Comparison of ENCODE assay signal across 20 cellular contexts in the genomic region with DNA sequence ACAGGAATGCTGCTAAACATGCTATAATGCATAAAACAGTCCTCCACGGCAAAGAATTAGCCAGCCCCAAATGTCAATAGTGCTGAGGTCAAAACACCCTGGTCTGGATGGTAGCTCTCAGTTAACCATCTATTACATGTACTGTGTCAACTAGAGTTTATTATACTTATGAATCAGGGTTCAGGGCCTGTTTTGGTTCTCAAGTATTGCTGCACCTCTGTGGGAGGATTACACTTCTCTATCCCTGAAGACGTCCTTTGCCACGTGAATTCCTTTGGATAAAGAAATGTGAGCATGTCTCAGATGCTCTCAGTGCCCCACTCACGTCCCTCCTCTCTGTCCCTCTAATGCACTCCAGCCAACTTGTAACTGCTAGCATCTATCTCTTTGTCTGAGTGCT. TPM values are rescaled to one million over a fixed set of nuclear protein-coding genes. Genes with fewer than 3 reads are reported as not detected.
DNase-seq lines count a peak whose midpoint lies in the region; ATAC-seq and TF ChIP-seq lines count a peak whose summit lies in the region.
"Had no signal": no experiment of that assay in that cellular context is flagged by ENCODE, and none has a peak within 500 bp of the region (broad histone marks: within the 10 kb centered on the region; RNA-seq: fewer than 3 reads in every experiment).

No MANE protein-coding gene starts in this region.

- no TSS peak for BruUV-seq in A673 (replicated peaks; lab: Mats Ljungman, UMichigan)

- TF ChIP-seq CTCF in left ventricle myocardium inferior (IDR thresholded peaks at IDR 0.05; ENCODE audit: borderline replicate concordance) (no peak), chondrocyte (IDR thresholded peaks at IDR 0.05) (no peak), sigmoid colon (IDR thresholded peaks at IDR 0.05) (no peak), A673 (conservative IDR thresholded peaks at IDR 0.05; ENCODE audit: low read depth, low read length) (no peak)

- H3K4me1 Mint-ChIP-seq in chondrocyte (ENCODE audit: low read depth): peaks cover 72% of the 10 kb centered on the region

- peak overlapping the region; percentile 75 for H3K27ac Mint-ChIP-seq in chondrocyte (ENCODE audit: unreplicated experiment)

- H3K27me3 ChIP-seq in left ventricle myocardium inferior (ENCODE audit: low read depth) (no peaks in the 10 kb centered on the region), sigmoid colon (no peaks in the 10 kb centered on the region), A673 (replicated peaks; ENCODE audit: insufficient read depth, low read depth, low read length, poor library complexity) (peaks cover 31% of the 10 kb centered on the region)
- H3K27me3 ChIP-seq: BLaER1 treated with 17β-estradiol and CSF1 and Interleukin-3, amounts not matched to agents 10 nM and 100 nM had no signal

- TF ChIP-seq EP300 in sigmoid colon (IDR thresholded peaks at IDR 0.05): no peak

- CTCF ChIA-PET in A673 (lab: Charles Lee): no interaction called here

- TF ChIP-seq POLR2A in sigmoid colon (IDR thresholded peaks at IDR 0.05): no peak

- peaks cover 10% of the 10 kb centered on the region for H3K9me3 ChIP-seq in left ventricle myocardium inferior (replicated peaks)
- no peaks in the 10 kb centered on the region for H3K9me3 ChIP-seq in sigmoid colon
- H3K9me3 ChIP-seq in A673 (ENCODE audit: low read depth, low read length, poor library complexity, severe bottlenecking): no peaks in the 10 kb centered on the region
- H3K9me3 ChIP-seq: BLaER1 treated with 17β-estradiol and CSF1 and Interleukin-3, amounts not matched to agents 10 nM and 100 nM had no signal

- H3K9me3 Mint-ChIP-seq in chondrocyte (ENCODE audit: low read depth): peaks cover 10% of the 10 kb centered on the region

- H3K4me1 ChIP-seq in left ventricle myocardium inferior (peaks cover 44% of the 10 kb centered on the region), sigmoid colon (peaks cover 0 to 31% (median 24%) of the 10 kb centered on the region in 4 donors), A673 (ENCODE audit: insufficient read depth, low read length, poor library complexity, severe bottlenecking) (no peaks in the 10 kb centered on the region)
- H3K4me1 ChIP-seq: BLaER1 treated with 17β-estradiol and CSF1 and Interleukin-3, amounts not matched to agents 10 nM and 100 nM had no signal

- 84 to 87% methylated on average over 4 of the region's 4 CpGs for WGBS in sigmoid colon, 2 donors

- no peaks in the 10 kb centered on the region for H3K27me3 Mint-ChIP-seq in chondrocyte (ENCODE audit: low read depth)

- POLR2A ChIA-PET in A673 (lab: Charles Lee; ENCODE audit: low non-redundant PET): no interaction called here

- intact Hi-C loops in left ventricle myocardium inferior (cut with micrococcal nuclease): no loop called here
- intact Hi-C loops in Right ventricle myocardium superior (cut with DNase I): no loop called here
- intact Hi-C loops in sigmoid colon (cut with DNase I): no loop called here
- intact Hi-C loops in A673 (cut with micrococcal nuclease; ENCODE audit: unreplicated experiment): no loop called here

- no peak for ATAC-seq in Right ventricle myocardium superior (ENCODE audit: poor library complexity)
- ATAC-seq in GM18520 (IDR thresholded peaks at IDR 0.05; ENCODE audit: unreplicated experiment): no peak
- no peak for ATAC-seq in HG03520 (IDR thresholded peaks at IDR 0.05; ENCODE audit: unreplicated experiment)

- H3K4me3 Mint-ChIP-seq in chondrocyte (ENCODE audit: unreplicated experiment): no peak overlapping the region
- H3K4me3 Mint-ChIP-seq: H9 had no signal

- no peaks in the 10 kb centered on the region for H3K36me3 ChIP-seq in left ventricle myocardium inferior
- H3K36me3 ChIP-seq in sigmoid colon: no peaks in the 10 kb centered on the region
- no peaks in the 10 kb centered on the region for H3K36me3 ChIP-seq in A673 (ENCODE audit: insufficient read depth, low read length, poor library complexity, severe bottlenecking)
- H3K36me3 ChIP-seq: BLaER1 treated with 17β-estradiol and CSF1 and Interleukin-3, amounts not matched to agents 10 nM and 100 nM had no signal

- DNase-seq in left ventricle myocardium inferior: no peak
- DNase-seq in Right ventricle myocardium superior: no peak
- DNase-seq in chondrocyte (ENCODE audit: low spot score): no peak
- no peak for DNase-seq in sigmoid colon
- no peak for DNase-seq in retina
- DNase-seq in A673 (ENCODE audit: low spot score): no peak
- DNase-seq: DMS79, H9, NCI-H1417, NCI-H187, NCI-H2107, NCI-H510A, NCI-H748 treated with DMSO at 0.1 percent for 48 hours, SHP77 treated with DMSO at 0.1 percent for 48 hours had no signal

- H3K4me3 ChIP-seq in left ventricle myocardium inferior (no peak overlapping the region), sigmoid colon (no peak overlapping the region), A673 (ENCODE audit: low read depth, low read length, poor library complexity, severe bottlenecking) (no peak overlapping the region)
- H3K4me3 ChIP-seq: BLaER1 treated with 17β-estradiol and CSF1 and Interleukin-3, amounts not matched to agents 10 nM and 100 nM had no signal

- H3K27ac ChIP-seq in left ventricle myocardium inferior (replicated peaks): peak overlapping the region; percentile 78
- H3K27ac ChIP-seq in sigmoid colon: peak overlapping the region in 3 of 4 donors; percentile 9 to 84 (median 33)
- H3K27ac ChIP-seq in A673 (ENCODE audit: low read depth, low read length, poor library complexity, severe bottlenecking): no peak overlapping the region
- H3K27ac ChIP-seq: BLaER1 treated with 17β-estradiol and CSF1 and Interleukin-3, amounts not matched to agents 10 nM and 100 nM; HL-60 had no signal

- no peaks in the 10 kb centered on the region for H3K36me3 Mint-ChIP-seq in chondrocyte (ENCODE audit: low read depth)

RNA-seq across cellular contexts. Expression of a gene that starts 53.4 kb away (rescaled TPM):
- 8.4 TPM for total RNA-seq in left ventricle myocardium inferior
- total RNA-seq in Right ventricle myocardium superior: 2.0 TPM
- total RNA-seq in chondrocyte: 0.10 to 1.1 TPM (median 0.26 TPM) in 3 replicates
- total RNA-seq in sigmoid colon: 1 to 10 TPM in 2 of 4 donors, under 1 TPM in 2; 0.14 to 2.2 (median 1.2) TPM
- under 1 TPM in 2 of 3 donors, not detected in 1; 0.23 to 0.60 TPM for polyA plus RNA-seq in sigmoid colon
- 0.11 TPM in 1 of 2 replicates, not detected in the other for total RNA-seq in A673 (2021)
- total RNA-seq: HT1080, OCI-LY7 had no signal
